ENCODE assay signal across 10 cellular contexts in genomic region chr3:170608475-170608874, GRCh38. TPM values are rescaled to one million over a fixed set of nuclear protein-coding genes. Genes with fewer than 3 reads are reported as not detected.
"Had no signal": no experiment of that assay in that cellular context is flagged by ENCODE, and none has a peak within 500 bp of the region (broad histone marks: within the 10 kb centered on the region; RNA-seq: fewer than 3 reads in every experiment).

No MANE protein-coding gene starts in this region.

- ATAC-seq: K562 had no signal

- DNase-seq: GM23248, GOT3, H9, HCEC 1CT, IMR-90, KG1 had no signal

- FAIRE-seq: HTR-8/SVneo, K562 had no signal

RNA-seq across cellular contexts. Expression of gene SLC7A14, which starts 22.6 kb away (rescaled TPM):
- total RNA-seq: GM23248, H4, HT-29, K562 had no signal
- polyA plus RNA-seq: K562 had no signal
